ENCODE assay signal across 8 cellular contexts in genomic region chr9:87479801-87480201, GRCh38. TPM values are rescaled to one million over a fixed set of nuclear protein-coding genes. Genes with fewer than 3 reads are reported as not detected.
DNase-seq lines count a peak whose midpoint lies in the region; ATAC-seq, FAIRE-seq and TF ChIP-seq lines count a peak whose summit lies in the region.

No MANE protein-coding gene starts in this region.

- H3K27me3 Mint-ChIP-seq in activated CD8-positive, alpha-beta T cell treated with anti-CD3 and anti-CD28 coated beads, Interleukin-2, amount 10 ng/mL, durations not matched to agents 7 days and 5 days (ENCODE audit: low read depth): no peaks in the 10 kb centered on the region
- no peaks in the 10 kb centered on the region for H3K27me3 Mint-ChIP-seq in activated CD8-positive, alpha-beta T cell treated with anti-CD3 and anti-CD28 coated beads for 36 hours

- DNase-seq in activated CD8-positive, alpha-beta T cell treated with anti-CD3 and anti-CD28 coated beads, Interleukin-2, amount 10 ng/mL, durations not matched to agents 7 days and 5 days: no peak
- no peak for DNase-seq in activated CD8-positive, alpha-beta T cell treated with anti-CD3 and anti-CD28 coated beads for 36 hours
- peak; percentile 77 for DNase-seq in OCI-LY7 (ENCODE audit: low spot score)
- DNase-seq in midbrain (lab: John Stamatoyannopoulos, UW): peak; percentile 6
- no peak for DNase-seq in kidney
- DNase-seq in posterior vena cava (ENCODE audit: low spot score): no peak
- no peak for DNase-seq in cortex of kidney (lab: John Stamatoyannopoulos, UW)

- CTCF ChIA-PET in activated CD8-positive, alpha-beta T cell treated with anti-CD3 and anti-CD28 coated beads, Interleukin-2, amount 10 ng/mL, durations not matched to agents 7 days and 5 days (lab: Charles Lee): no interaction called here
- CTCF ChIA-PET in activated CD8-positive, alpha-beta T cell treated with anti-CD3 and anti-CD28 coated beads for 36 hours (lab: Charles Lee): no interaction called here
- CTCF ChIA-PET in OCI-LY7 (lab: Charles Lee; ENCODE audit: unreplicated experiment): no interaction called here

- H3K9me3 ChIP-seq in OCI-LY7 (ENCODE audit: low read length) (no peaks in the 10 kb centered on the region), kidney (ENCODE audit: control insufficient read depth in 1 of 2, low read length in 2 of 2) (no peaks in the 10 kb centered on the region)

- no peaks in the 10 kb centered on the region for H4K20me1 ChIP-seq in OCI-LY7 (ENCODE audit: insufficient read depth, low read length)

- peak overlapping the region; percentile 54 for H3K4me2 ChIP-seq in OCI-LY7 (ENCODE audit: low read length)

- H2AFZ ChIP-seq in OCI-LY7 (ENCODE audit: low read length): peak overlapping the region; percentile 66; the same call in 1 of the 2 replicates

- H3K36me3 ChIP-seq in OCI-LY7 (ENCODE audit: insufficient read depth, low read length) (no peaks in the 10 kb centered on the region), kidney (ENCODE audit: control insufficient read depth in 1 of 2, insufficient read depth in 2 of 2, low read length in 2 of 2) (no peaks in the 10 kb centered on the region)

- H3K27ac ChIP-seq in OCI-LY7 (ENCODE audit: low read depth, low read length, poor library complexity, severe bottlenecking) (peak overlapping the region; percentile 54), kidney (ENCODE audit: low read depth in 2 of 2, low read length in 2 of 2) (no peak overlapping the region)

- H3K9ac ChIP-seq in kidney (ENCODE audit: low read length in 2 of 2): no peak overlapping the region

- no peaks in the 10 kb centered on the region for H3K9me2 ChIP-seq in OCI-LY7 (ENCODE audit: insufficient read depth, low read length)

- POLR2A ChIA-PET in activated CD8-positive, alpha-beta T cell treated with anti-CD3 and anti-CD28 coated beads, Interleukin-2, amount 10 ng/mL, durations not matched to agents 7 days and 5 days (lab: Charles Lee): no interaction called here
- POLR2A ChIA-PET in activated CD8-positive, alpha-beta T cell treated with anti-CD3 and anti-CD28 coated beads for 36 hours (lab: Charles Lee): no interaction called here
- POLR2A ChIA-PET in OCI-LY7 (lab: Charles Lee): interaction anchor here (0.8 to 1.2 kb wide), 2 partner anchors 43 to 76 kb away, joined by 3 to 5 read pairs; no protein-coding TSS in a partner anchor

- TF ChIP-seq CTCF in activated CD8-positive, alpha-beta T cell treated with anti-CD3 and anti-CD28 coated beads for 36 hours (IDR thresholded peaks at IDR 0.05): no peak
- no peak for TF ChIP-seq CTCF in OCI-LY7 (conservative IDR thresholded peaks at IDR 0.05; ENCODE audit: low read length)
- TF ChIP-seq CTCF in kidney (IDR thresholded peaks at IDR 0.05; ENCODE audit: borderline replicate concordance, extremely low read depth, insufficient read depth): no peak

- H3K4me1 Mint-ChIP-seq in activated CD8-positive, alpha-beta T cell treated with anti-CD3 and anti-CD28 coated beads, Interleukin-2, amount 10 ng/mL, durations not matched to agents 7 days and 5 days (ENCODE audit: low read depth): peaks cover 5% of the 10 kb centered on the region
- H3K4me1 Mint-ChIP-seq in activated CD8-positive, alpha-beta T cell treated with anti-CD3 and anti-CD28 coated beads for 36 hours (ENCODE audit: low read depth): peaks cover 11% of the 10 kb centered on the region

- ATAC-seq in activated CD8-positive, alpha-beta T cell treated with anti-CD3 and anti-CD28 coated beads, Interleukin-2, amount 10 ng/mL, durations not matched to agents 7 days and 5 days: peak; percentile 27
- no peak for ATAC-seq in activated CD8-positive, alpha-beta T cell treated with anti-CD3 and anti-CD28 coated beads for 36 hours
- peak; percentile 91 for ATAC-seq in HG02885 (IDR thresholded peaks at IDR 0.05; ENCODE audit: poor library complexity, unreplicated experiment)

- H3K4me3 ChIP-seq in OCI-LY7 (ENCODE audit: low read depth, low read length, poor library complexity, severe bottlenecking) (no peak overlapping the region), kidney (ENCODE audit: low read length in 2 of 2) (no peak overlapping the region)

- no TSS peak for BruUV-seq in OCI-LY7 (replicated peaks; lab: Mats Ljungman, UMichigan)

- H3K9me3 Mint-ChIP-seq in activated CD8-positive, alpha-beta T cell treated with anti-CD3 and anti-CD28 coated beads, Interleukin-2, amount 10 ng/mL, durations not matched to agents 7 days and 5 days (ENCODE audit: insufficient read depth): no peaks in the 10 kb centered on the region
- H3K9me3 Mint-ChIP-seq in activated CD8-positive, alpha-beta T cell treated with anti-CD3 and anti-CD28 coated beads for 36 hours: no peaks in the 10 kb centered on the region

- peaks cover 11% of the 10 kb centered on the region for H3K4me1 ChIP-seq in OCI-LY7 (ENCODE audit: insufficient read depth, low read length, poor library complexity, severe bottlenecking)
- H3K4me1 ChIP-seq in kidney (ENCODE audit: control insufficient read depth in 1 of 2, insufficient read depth in 1 of 2, low read depth in 1 of 2, low read length in 2 of 2): no peaks in the 10 kb centered on the region

- H3K36me3 Mint-ChIP-seq in activated CD8-positive, alpha-beta T cell treated with anti-CD3 and anti-CD28 coated beads, Interleukin-2, amount 10 ng/mL, durations not matched to agents 7 days and 5 days (ENCODE audit: low read depth): no peaks in the 10 kb centered on the region
- no peaks in the 10 kb centered on the region for H3K36me3 Mint-ChIP-seq in activated CD8-positive, alpha-beta T cell treated with anti-CD3 and anti-CD28 coated beads for 36 hours (ENCODE audit: low read depth)

- no peaks in the 10 kb centered on the region for H3K79me2 ChIP-seq in OCI-LY7 (ENCODE audit: insufficient read depth, low read depth, low read length)

- H3K27ac Mint-ChIP-seq in activated CD8-positive, alpha-beta T cell treated with anti-CD3 and anti-CD28 coated beads, Interleukin-2, amount 10 ng/mL, durations not matched to agents 7 days and 5 days: no peak overlapping the region
- no peak overlapping the region for H3K27ac Mint-ChIP-seq in activated CD8-positive, alpha-beta T cell treated with anti-CD3 and anti-CD28 coated beads for 36 hours

- no peak for FAIRE-seq in kidney (lab: Jason Lieb, UNC)

- intact Hi-C loops in activated CD8-positive, alpha-beta T cell treated with anti-CD3 and anti-CD28 coated beads for 36 hours (cut with micrococcal nuclease): no loop called here
- intact Hi-C loops in OCI-LY7 (cut with micrococcal nuclease; ENCODE audit: unreplicated experiment): loop anchor here (5.0 kb wide), 1 partner anchor 72 kb away; no protein-coding TSS in a partner anchor
- intact Hi-C loops in kidney (cut with DNase I): no loop called here
- intact Hi-C loops in posterior vena cava (cut with DNase I): no loop called here

- H3K4me3 Mint-ChIP-seq in activated CD8-positive, alpha-beta T cell treated with anti-CD3 and anti-CD28 coated beads, Interleukin-2, amount 10 ng/mL, durations not matched to agents 7 days and 5 days: no peak overlapping the region
- H3K4me3 Mint-ChIP-seq in activated CD8-positive, alpha-beta T cell treated with anti-CD3 and anti-CD28 coated beads for 36 hours: no peak overlapping the region

RNA-seq across cellular contexts. Expression of gene DAPK1, which starts 17.9 kb away (rescaled TPM):
- total RNA-seq in activated CD8-positive, alpha-beta T cell treated with anti-CD3 and anti-CD28 coated beads, Interleukin-2, amount 10 ng/mL, durations not matched to agents 7 days and 5 days: under 1 TPM; 0.29 to 0.47 TPM
- 1 to 10 TPM; 1.7 to 2.1 TPM for total RNA-seq in activated CD8-positive, alpha-beta T cell treated with anti-CD3 and anti-CD28 coated beads for 36 hours
- total RNA-seq in OCI-LY7 (2014; rRNA removed; shearing (Covaris generic)): 0.18 and 0.25 TPM in 2 replicates
- total RNA-seq in OCI-LY7 (2022) (2.8 and 3.5 TPM in 2 replicates), kidney (166 TPM), posterior vena cava (10 to 100 TPM; 33.2 to 34.3 TPM)
- polyA plus RNA-seq in kidney (ENCODE audit: insufficient read depth, low read depth, low replicate concordance): 15.5 TPM

Comparison
In these comparisons a context has a peak if more than half of its experiments do, and no peak if none do; other contexts are left out.
1. DNase-seq: peak in OCI-LY7 (single experiment) and midbrain (single experiment); none in activated CD8-positive, alpha-beta T cell treated with anti-CD3 and anti-CD28 coated beads, Interleukin-2, amount 10 ng/mL, durations not matched to agents 7 days and 5 days (single experiment), activated CD8-positive, alpha-beta T cell treated with anti-CD3 and anti-CD28 coated beads for 36 hours (single experiment), kidney (single experiment), posterior vena cava (single experiment) and cortex of kidney (single experiment).
2. RNA of gene DAPK1, which starts 17.9 kb away (total RNA-seq): 166 TPM in kidney (single experiment) and 33.2 to 34.3 TPM in posterior vena cava; 0.18 to 3.5 TPM in OCI-LY7, 1.7 to 2.1 TPM in activated CD8-positive, alpha-beta T cell treated with anti-CD3 and anti-CD28 coated beads for 36 hours and 0.29 to 0.47 TPM in activated CD8-positive, alpha-beta T cell treated with anti-CD3 and anti-CD28 coated beads, Interleukin-2, amount 10 ng/mL, durations not matched to agents 7 days and 5 days; every median in the first group is over 4 times any median in the second.